ENCODE assay signal across 9 cellular contexts in the genomic region with DNA sequence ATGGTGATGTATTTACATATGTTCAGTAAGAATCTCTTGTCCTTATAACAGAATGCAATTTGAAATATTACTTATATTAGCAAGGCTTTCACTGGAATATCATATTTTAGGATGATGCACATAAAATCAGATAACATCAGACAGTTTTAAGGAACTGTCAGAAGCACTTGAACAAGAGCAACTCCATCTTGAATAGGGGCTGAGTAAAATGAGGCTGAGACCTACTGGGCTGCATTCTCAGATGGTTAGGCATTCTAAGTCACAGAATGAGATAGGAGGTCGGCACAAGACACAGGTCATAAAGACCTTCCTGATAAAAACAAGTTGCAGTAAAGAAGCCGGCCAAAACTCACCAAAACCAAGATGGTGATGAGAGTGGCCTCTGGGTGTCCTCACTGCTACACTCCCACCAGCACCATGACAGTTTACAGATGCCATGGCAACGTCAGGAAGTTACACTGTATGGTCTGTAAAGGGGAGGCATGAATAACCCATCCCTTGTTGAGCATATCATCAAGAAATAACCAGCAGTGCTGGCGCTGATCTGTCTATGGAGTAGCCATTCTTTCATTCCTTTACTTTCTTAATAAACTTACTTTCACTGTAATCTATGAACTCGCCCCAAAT. TPM values are rescaled to one million over a fixed set of nuclear protein-coding genes. Genes with fewer than 3 reads are reported as not detected.
DNase-seq lines count a peak whose midpoint lies in the region; ATAC-seq and TF ChIP-seq lines count a peak whose summit lies in the region.
"Had no signal": no experiment of that assay in that cellular context is flagged by ENCODE, and none has a peak within 500 bp of the region (broad histone marks: within the 10 kb centered on the region; RNA-seq: fewer than 3 reads in every experiment).

No MANE protein-coding gene starts in this region.

- peak overlapping the region; percentile 21 for H3K27ac Mint-ChIP-seq in T-helper 17 cell
- H3K27ac Mint-ChIP-seq: T-helper 2 cell treated with Interferon-gamma antibody and Interleukin-4, amounts not matched to agents 5 μg/mL and 100 μg/mL, for 36 hours had no signal

- 69 to 79% methylated on average over 5 of the region's 5 CpGs for WGBS in upper lobe of left lung, 2 donors

- H3K36me3 ChIP-seq in upper lobe of right lung (no peaks in the 10 kb centered on the region), upper lobe of left lung (no peaks in the 10 kb centered on the region)

- no peaks in the 10 kb centered on the region for H3K36me3 Mint-ChIP-seq in T-helper 17 cell (ENCODE audit: low read depth)

- H3K4me1 ChIP-seq in upper lobe of right lung, result peaks cover 5% of the 10 kb centered on the region
- peaks cover 0 to 14% (median 4%) of the 10 kb centered on the region in 4 donors for H3K4me1 ChIP-seq in upper lobe of left lung

- no peak overlapping the region for H3K4me3 ChIP-seq in fibroblast of mammary gland (ENCODE audit: control insufficient read depth, low read depth, low read length)
- no peak overlapping the region for H3K4me3 ChIP-seq in upper lobe of right lung
- no peak overlapping the region for H3K4me3 ChIP-seq in upper lobe of left lung

- no peak overlapping the region for H3K27ac ChIP-seq in upper lobe of right lung
- no peak overlapping the region for H3K27ac ChIP-seq in upper lobe of left lung

- H3K9me3 ChIP-seq in T-helper 17 cell (ENCODE audit: control insufficient read depth, low read length, poor library complexity, severe bottlenecking) (no peaks in the 10 kb centered on the region), upper lobe of right lung (no peaks in the 10 kb centered on the region), upper lobe of left lung (no peaks in the 10 kb centered on the region)

- H3K27me3 ChIP-seq in upper lobe of right lung (no peaks in the 10 kb centered on the region), upper lobe of left lung (no peaks in the 10 kb centered on the region)

- peak; percentile 49 for ATAC-seq in T-helper 17 cell
- ATAC-seq in upper lobe of right lung, result no peak
- ATAC-seq in upper lobe of left lung (ENCODE audit: low FRiP score in 2 of 2), result no peak
- no peak for ATAC-seq in GM18511 (IDR thresholded peaks at IDR 0.05; ENCODE audit: unreplicated experiment)

- DNase-seq in stimulated activated CD4-positive, alpha-beta T cell treated with anti-CD3 and anti-CD28 coated beads, Interleukin-4, amount 100 ng/mL, for 24 hours, result peak; percentile 11
- no peak for DNase-seq in stimulated activated CD4-positive, alpha-beta T cell treated with anti-CD3 and anti-CD28 coated beads, Interleukin-12 subunit alpha, Interleukin-12 subunit beta, amount 100 ng/mL, for 4 hours
- no peak for DNase-seq in T-helper 17 cell
- peak; percentile 21 for DNase-seq in fibroblast of mammary gland (ENCODE audit: low read depth)
- no peak for DNase-seq in upper lobe of right lung
- DNase-seq in upper lobe of left lung, result no peak
- no peak for DNase-seq in COLO668 (lab: John Stamatoyannopoulos, UW; ENCODE audit: unreplicated experiment)

- no peak for TF ChIP-seq POLR2A in upper lobe of left lung (IDR thresholded peaks at IDR 0.05)

- peak; percentile 19 for TF ChIP-seq CTCF in fibroblast of mammary gland (conservative IDR thresholded peaks at IDR 0.05; ENCODE audit: control insufficient read depth, insufficient read depth, low read depth, low read length)
- peak; percentile 22 for TF ChIP-seq CTCF in upper lobe of right lung (IDR thresholded peaks at IDR 0.05)
- TF ChIP-seq CTCF in upper lobe of left lung (IDR thresholded peaks at IDR 0.05), result peak in 1 of 6 experiments; percentile 9

- no peak overlapping the region for H3K4me3 Mint-ChIP-seq in T-helper 17 cell
- H3K4me3 Mint-ChIP-seq: T-helper 2 cell treated with Interferon-gamma antibody and Interleukin-4, amounts not matched to agents 5 μg/mL and 100 μg/mL, for 36 hours had no signal

- H3K4me1 Mint-ChIP-seq in T-helper 17 cell, result peaks cover 5% of the 10 kb centered on the region

- TF ChIP-seq EP300 in upper lobe of left lung (IDR thresholded peaks at IDR 0.05), result no peak

- intact Hi-C loops in upper lobe of right lung (cut with DNase I), result no loop called here

- no peaks in the 10 kb centered on the region for H3K27me3 Mint-ChIP-seq in T-helper 17 cell

RNA-seq across cellular contexts. Expression of a gene that starts 27.6 kb away (rescaled TPM):
- total RNA-seq in T-helper 17 cell (10 to 100 TPM; 57.3 to 60.6 TPM), upper lobe of right lung (45.0 TPM), upper lobe of left lung (10 to 100 TPM; 22.2 to 93.2 (median 37.5) TPM)

Comparison
In these comparisons a context has a peak if more than half of its experiments do, and no peak if none do; other contexts are left out.
1. DNase-seq: peak in stimulated activated CD4-positive, alpha-beta T cell treated with anti-CD3 and anti-CD28 coated beads, Interleukin-4, amount 100 ng/mL, for 24 hours (single experiment) and fibroblast of mammary gland (single experiment); none in stimulated activated CD4-positive, alpha-beta T cell treated with anti-CD3 and anti-CD28 coated beads, Interleukin-12 subunit alpha, Interleukin-12 subunit beta, amount 100 ng/mL, for 4 hours (single experiment), T-helper 17 cell (0 of 3), upper lobe of right lung (single experiment), upper lobe of left lung (0 of 2) and COLO668 (single experiment).